1 cellular context compared by ENCODE assay signal in the genomic region with DNA sequence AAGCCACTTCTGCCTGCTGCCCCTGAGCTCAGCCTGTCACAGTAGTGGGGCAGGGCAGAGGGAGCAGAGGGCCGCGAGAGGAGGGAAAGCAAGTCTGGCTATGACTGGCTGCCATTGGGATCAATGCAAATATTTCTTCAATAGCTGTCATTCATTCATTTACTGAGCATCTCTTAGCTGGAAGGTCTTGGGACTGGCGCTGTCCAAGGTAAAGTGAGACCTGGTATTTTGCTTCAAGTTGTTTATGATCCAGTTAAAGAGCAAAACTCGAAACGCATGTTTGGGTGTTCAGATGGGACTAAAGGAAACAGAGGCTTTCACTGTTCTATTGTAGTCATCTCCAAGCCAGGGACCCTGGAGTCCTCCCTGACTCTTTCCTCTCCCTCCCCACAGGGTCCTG.
TF ChIP-seq lines count a peak whose summit lies in the region.

No MANE protein-coding gene starts in this region.

TF ChIP-seq in HepG2, 621 proteins besides CTCF, POLR2A, EP300 and RAD21 (continued from another document):
- TF ChIP-seq, protein P1, sequence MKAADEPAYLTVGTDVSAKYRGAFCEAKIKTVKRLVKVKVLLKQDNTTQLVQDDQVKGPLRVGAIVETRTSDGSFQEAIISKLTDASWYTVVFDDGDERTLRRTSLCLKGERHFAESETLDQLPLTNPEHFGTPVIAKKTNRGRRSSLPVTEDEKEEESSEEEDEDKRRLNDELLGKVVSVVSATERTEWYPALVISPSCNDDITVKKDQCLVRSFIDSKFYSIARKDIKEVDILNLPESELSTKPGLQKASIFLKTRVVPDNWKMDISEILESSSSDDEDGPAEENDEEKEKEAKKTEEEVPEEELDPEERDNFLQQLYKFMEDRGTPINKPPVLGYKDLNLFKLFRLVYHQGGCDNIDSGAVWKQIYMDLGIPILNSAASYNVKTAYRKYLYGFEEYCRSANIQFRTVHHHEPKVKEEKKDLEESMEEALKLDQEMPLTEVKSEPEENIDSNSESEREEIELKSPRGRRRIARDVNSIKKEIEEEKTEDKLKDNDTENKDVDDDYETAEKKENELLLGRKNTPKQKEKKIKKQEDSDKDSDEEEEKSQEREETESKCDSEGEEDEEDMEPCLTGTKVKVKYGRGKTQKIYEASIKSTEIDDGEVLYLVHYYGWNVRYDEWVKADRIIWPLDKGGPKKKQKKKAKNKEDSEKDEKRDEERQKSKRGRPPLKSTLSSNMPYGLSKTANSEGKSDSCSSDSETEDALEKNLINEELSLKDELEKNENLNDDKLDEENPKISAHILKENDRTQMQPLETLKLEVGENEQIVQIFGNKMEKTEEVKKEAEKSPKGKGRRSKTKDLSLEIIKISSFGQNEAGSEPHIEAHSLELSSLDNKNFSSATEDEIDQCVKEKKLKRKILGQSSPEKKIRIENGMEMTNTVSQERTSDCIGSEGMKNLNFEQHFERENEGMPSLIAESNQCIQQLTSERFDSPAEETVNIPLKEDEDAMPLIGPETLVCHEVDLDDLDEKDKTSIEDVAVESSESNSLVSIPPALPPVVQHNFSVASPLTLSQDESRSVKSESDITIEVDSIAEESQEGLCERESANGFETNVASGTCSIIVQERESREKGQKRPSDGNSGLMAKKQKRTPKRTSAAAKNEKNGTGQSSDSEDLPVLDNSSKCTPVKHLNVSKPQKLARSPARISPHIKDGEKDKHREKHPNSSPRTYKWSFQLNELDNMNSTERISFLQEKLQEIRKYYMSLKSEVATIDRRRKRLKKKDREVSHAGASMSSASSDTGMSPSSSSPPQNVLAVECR (CRISPR knock-in tag; IDR thresholded peaks at IDR 0.05; ENCODE audit: borderline replicate concordance) = no peak
- TF ChIP-seq ZNF234 (CRISPR knock-in tag; conservative IDR thresholded peaks at IDR 0.05) = no peak
- TF ChIP-seq, protein P2, sequence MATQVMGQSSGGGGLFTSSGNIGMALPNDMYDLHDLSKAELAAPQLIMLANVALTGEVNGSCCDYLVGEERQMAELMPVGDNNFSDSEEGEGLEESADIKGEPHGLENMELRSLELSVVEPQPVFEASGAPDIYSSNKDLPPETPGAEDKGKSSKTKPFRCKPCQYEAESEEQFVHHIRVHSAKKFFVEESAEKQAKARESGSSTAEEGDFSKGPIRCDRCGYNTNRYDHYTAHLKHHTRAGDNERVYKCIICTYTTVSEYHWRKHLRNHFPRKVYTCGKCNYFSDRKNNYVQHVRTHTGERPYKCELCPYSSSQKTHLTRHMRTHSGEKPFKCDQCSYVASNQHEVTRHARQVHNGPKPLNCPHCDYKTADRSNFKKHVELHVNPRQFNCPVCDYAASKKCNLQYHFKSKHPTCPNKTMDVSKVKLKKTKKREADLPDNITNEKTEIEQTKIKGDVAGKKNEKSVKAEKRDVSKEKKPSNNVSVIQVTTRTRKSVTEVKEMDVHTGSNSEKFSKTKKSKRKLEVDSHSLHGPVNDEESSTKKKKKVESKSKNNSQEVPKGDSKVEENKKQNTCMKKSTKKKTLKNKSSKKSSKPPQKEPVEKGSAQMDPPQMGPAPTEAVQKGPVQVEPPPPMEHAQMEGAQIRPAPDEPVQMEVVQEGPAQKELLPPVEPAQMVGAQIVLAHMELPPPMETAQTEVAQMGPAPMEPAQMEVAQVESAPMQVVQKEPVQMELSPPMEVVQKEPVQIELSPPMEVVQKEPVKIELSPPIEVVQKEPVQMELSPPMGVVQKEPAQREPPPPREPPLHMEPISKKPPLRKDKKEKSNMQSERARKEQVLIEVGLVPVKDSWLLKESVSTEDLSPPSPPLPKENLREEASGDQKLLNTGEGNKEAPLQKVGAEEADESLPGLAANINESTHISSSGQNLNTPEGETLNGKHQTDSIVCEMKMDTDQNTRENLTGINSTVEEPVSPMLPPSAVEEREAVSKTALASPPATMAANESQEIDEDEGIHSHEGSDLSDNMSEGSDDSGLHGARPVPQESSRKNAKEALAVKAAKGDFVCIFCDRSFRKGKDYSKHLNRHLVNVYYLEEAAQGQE (IDR thresholded peaks at IDR 0.05; ENCODE audit: borderline replicate concordance in 1 of 2, low read depth in 1 of 2, low read length in 2 of 2) = peak in 1 of 2 experiments; percentile 87; a peak in 3 of 4 replicates
